In the genomic region with DNA sequence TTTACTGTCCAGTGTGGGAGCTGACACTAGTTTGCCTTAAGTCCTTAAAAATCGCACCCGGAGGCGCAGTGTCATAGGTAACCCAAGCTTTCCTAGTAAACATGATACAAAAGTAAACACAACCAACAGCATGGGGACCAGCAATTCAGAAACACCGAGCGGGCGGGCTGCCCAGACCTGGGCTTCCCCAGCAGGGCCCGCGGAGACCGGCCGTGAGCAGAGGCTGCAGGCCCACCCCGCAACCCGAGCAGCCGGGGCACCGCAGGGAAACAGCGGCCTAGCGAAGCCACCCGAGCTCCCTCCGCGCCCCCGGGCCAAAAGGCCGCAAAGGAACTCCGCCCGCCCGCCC, we compare ENCODE assay signal across 8 cellular contexts. TPM values are rescaled to one million over a fixed set of nuclear protein-coding genes. Genes with fewer than 3 reads are reported as not detected.
DNase-seq lines count a peak whose midpoint lies in the region; TF ChIP-seq lines count a peak whose summit lies in the region.

No MANE protein-coding gene starts in this region.

- no peaks in the 10 kb centered on the region for H3K27me3 ChIP-seq in HAP-1 (ENCODE audit: low read depth)
- no peaks in the 10 kb centered on the region for H3K27me3 ChIP-seq in MM.1S (replicated peaks; ENCODE audit: insufficient read depth, low read length)
- H3K27me3 ChIP-seq in mammary epithelial cell (ENCODE audit: insufficient read depth, low read length) = no peaks in the 10 kb centered on the region

- H3K4me3 ChIP-seq in GM12865 (ENCODE audit: low read depth, low read length) = peak overlapping the region; percentile 76
- peak overlapping the region; percentile 82 for H3K4me3 ChIP-seq in HAP-1
- peak overlapping the region; percentile 75 for H3K4me3 ChIP-seq in MM.1S (ENCODE audit: low read length)
- H3K4me3 ChIP-seq in mammary epithelial cell (replicated peaks in 1 of 3; ENCODE audit: insufficient read depth in 1 of 3, low read depth in 2 of 3, low read length in 3 of 3) = peak overlapping the region; percentile 79 to 95 (median 84)
- peak overlapping the region; percentile 67 for H3K4me3 ChIP-seq in mesodermal cell (ENCODE audit: extremely low read depth, insufficient read depth, low read length, poor library complexity, severe bottlenecking)

- CTCF ChIA-PET in mammary epithelial cell (lab: Charles Lee; ENCODE audit: low non-redundant PET) = interaction anchor here (0.6 to 0.9 kb wide), 5 partner anchors 150 to 1430 kb away, joined by 3 to 6 read pairs (median 3); partner anchors contain the start of genes SCN1A and SLC38A11

- WGBS in mammary epithelial cell (ENCODE audit: low coverage, missing lambda C conversion rate) = 0% methylated on average over 3 of the region's 24 CpGs
- WGBS in mesodermal cell (ENCODE audit: insufficient coverage in 2 of 2), 2 experiments = 0% methylated on average over 8 to 23 of the region's 24 CpGs

- H3K27ac ChIP-seq in MM.1S (ENCODE audit: low read length) (peak overlapping the region; percentile 78; the same call in 1 of the 2 replicates), mammary epithelial cell (ENCODE audit: insufficient read depth, low read depth, low read length) (peak overlapping the region; percentile 85), mesodermal cell (ENCODE audit: low read depth, low read length, severe bottlenecking) (peak overlapping the region; percentile 91)

- H3K36me3 ChIP-seq in HAP-1 (replicated peaks) (peaks cover 3% of the 10 kb centered on the region), MM.1S (replicated peaks; ENCODE audit: insufficient read depth, low read length) (no peaks in the 10 kb centered on the region), mammary epithelial cell (ENCODE audit: insufficient read depth, low read length) (peaks cover 1% of the 10 kb centered on the region), mesodermal cell (ENCODE audit: control insufficient read depth, insufficient read depth, low read length) (peaks cover 4% of the 10 kb centered on the region)

- H3F3A ChIP-seq in MM.1S (ENCODE audit: insufficient read depth, low read length) = 0 out of 2 replicates have a peak, but pooled peaks cover 5% of the 10 kb centered on the region

- intact Hi-C loops in mammary epithelial cell (cut with micrococcal nuclease) (loop anchor here (1.0 to 5.0 kb wide), 3 partner anchors 231 to 564 kb away; no protein-coding TSS in a partner anchor), head of caudate nucleus (cut with DNase I) (loop anchor here (5.0 to 10.0 kb wide), 2 partner anchors 66 to 172 kb away; partner anchors contain the start of gene SCN1A)

- peak overlapping the region; percentile 82 for H3K9ac ChIP-seq in MM.1S (ENCODE audit: low read length)
- peak overlapping the region; percentile 84 for H3K9ac ChIP-seq in mammary epithelial cell (ENCODE audit: insufficient read depth, low read length)

- peaks cover 28% of the 10 kb centered on the region for H3K4me1 ChIP-seq in HAP-1
- H3K4me1 ChIP-seq in MM.1S (ENCODE audit: low read length) = peaks cover 13% of the 10 kb centered on the region
- peaks cover 5% of the 10 kb centered on the region for H3K4me1 ChIP-seq in mammary epithelial cell (ENCODE audit: insufficient read depth, low read length)
- no peaks in the 10 kb centered on the region for H3K4me1 ChIP-seq in mesodermal cell (ENCODE audit: control insufficient read depth, insufficient read depth, low read length, poor library complexity, severe bottlenecking)

- H3K79me2 ChIP-seq in MM.1S (ENCODE audit: low read length) (peaks cover 32% of the 10 kb centered on the region), mammary epithelial cell (ENCODE audit: insufficient read depth, low read length) (peaks cover 33% of the 10 kb centered on the region)

- BruUV-seq in mammary epithelial cell (replicated peaks; lab: Mats Ljungman, UMichigan) = TSS peak; percentile 55

- H2AFZ ChIP-seq in MM.1S (ENCODE audit: low read length) = peak overlapping the region; percentile 65
- peak overlapping the region; percentile 91 for H2AFZ ChIP-seq in mammary epithelial cell (ENCODE audit: low read depth, low read length)

- dilution Hi-C loops in mammary epithelial cell (cut with HindIII; ENCODE audit: low sequenced_read_pairs) = no loop called here

- H3K9me3 ChIP-seq in HAP-1 (no peaks in the 10 kb centered on the region), MM.1S (replicated peaks; ENCODE audit: insufficient read depth, low read length) (no peaks in the 10 kb centered on the region), mammary epithelial cell (replicated peaks; ENCODE audit: insufficient read depth, low read length) (no peaks in the 10 kb centered on the region), mesodermal cell (ENCODE audit: control insufficient read depth, low read length) (no peaks in the 10 kb centered on the region)

- H3K4me2 ChIP-seq in MM.1S (ENCODE audit: low read depth, low read length) (peak overlapping the region; percentile 73), mammary epithelial cell (ENCODE audit: insufficient read depth, low read depth, low read length) (peak overlapping the region; percentile 89)

- in situ Hi-C loops in HAP-1 (cut with MboI; ENCODE audit: low sequenced_read_pairs) (loop anchor here (10.0 kb wide), 1 partner anchor 172 kb away; the partner anchor contains the start of gene SCN1A), mammary epithelial cell (cut with MboI; ENCODE audit: low sequenced_read_pairs in 2 of 2) (loop anchor here in 1 of 2 donors (10.0 kb wide), 1 partner anchor 172 kb away; the partner anchor contains the start of gene SCN1A)

- no peaks in the 10 kb centered on the region for H3K9me2 ChIP-seq in MM.1S (replicated peaks; ENCODE audit: insufficient read depth, low read length)

- no peaks in the 10 kb centered on the region for H4K20me1 ChIP-seq in MM.1S (ENCODE audit: insufficient read depth, low read length)
- no peaks in the 10 kb centered on the region for H4K20me1 ChIP-seq in mammary epithelial cell (ENCODE audit: insufficient read depth, low read length)

- TF ChIP-seq CTCF in GM12865 (IDR thresholded peaks at IDR 0.05; ENCODE audit: insufficient read depth, low read depth, low read length, missing control alignments) (no peak), MM.1S (IDR thresholded peaks at IDR 0.05; ENCODE audit: low read length) (no peak), mammary epithelial cell (conservative IDR thresholded peaks at IDR 0.05 in 1 of 2, IDR thresholded peaks at IDR 0.05 in 1 of 2; ENCODE audit: extremely low read depth in 1 of 2, insufficient read depth in 1 of 2, low read depth in 1 of 2, low read length in 2 of 2) (no peak)

- DNase-seq in GM12865 (ENCODE audit: low read depth) = no peak
- DNase-seq in HAP-1 (ENCODE audit: low spot score in 2 of 2) = no peak
- no peak for DNase-seq in MM.1S
- no peak for DNase-seq in mammary epithelial cell
- DNase-seq in stimulated activated naive CD4-positive, alpha-beta T cell treated with Interleukin-2 at 50 U/mL for 16 hours (lab: John Stamatoyannopoulos, UW) = no peak
- no peak for DNase-seq in head of caudate nucleus
- no peak for DNase-seq in iPS-NIHi7 (ENCODE audit: extremely low spot score)

RNA-seq across cellular contexts. Expression of gene TTC21B, which starts 0.3 kb away (rescaled TPM):
- 10 to 100 TPM in 1 of 2 donors, 1 to 10 TPM in 1; 9.3 to 20.7 TPM for total RNA-seq in mammary epithelial cell
- 3.4 TPM for polyA plus RNA-seq in mammary epithelial cell
- polyA minus RNA-seq in mammary epithelial cell = 19.5 TPM
- 14.6 TPM for polyA plus RNA-seq in mesodermal cell (2013, experiment 1 of 2)
- 11.4 TPM for polyA plus RNA-seq in mesodermal cell (2013, experiment 2 of 2)
